In the genomic region with DNA sequence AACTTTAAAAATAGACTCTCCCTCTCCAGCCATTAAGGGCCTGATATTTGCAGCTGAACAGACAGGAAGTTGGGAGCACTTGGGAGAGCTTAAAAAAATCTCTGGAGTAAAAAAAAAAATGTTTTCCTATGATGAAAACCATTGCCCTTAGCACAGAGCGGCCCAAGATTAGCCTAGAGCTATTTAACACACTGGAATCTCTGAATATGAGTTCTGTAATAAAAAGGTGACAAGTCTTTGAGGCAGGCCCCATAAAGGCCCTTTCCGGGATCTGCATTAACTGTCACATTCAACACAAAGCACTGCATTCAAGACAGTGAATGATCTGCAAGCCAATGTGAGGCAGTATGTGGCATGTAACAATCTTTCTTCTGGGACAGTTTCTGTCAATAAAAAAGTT, we compare ENCODE assay signal across 1 cellular context.
TF ChIP-seq lines count a peak whose summit lies in the region.

No MANE protein-coding gene starts in this region.

TF ChIP-seq in WTC11, 78 proteins besides CTCF, POLR2A, EP300 and RAD21 (continued from another document):
- TF ChIP-seq, protein P1, sequence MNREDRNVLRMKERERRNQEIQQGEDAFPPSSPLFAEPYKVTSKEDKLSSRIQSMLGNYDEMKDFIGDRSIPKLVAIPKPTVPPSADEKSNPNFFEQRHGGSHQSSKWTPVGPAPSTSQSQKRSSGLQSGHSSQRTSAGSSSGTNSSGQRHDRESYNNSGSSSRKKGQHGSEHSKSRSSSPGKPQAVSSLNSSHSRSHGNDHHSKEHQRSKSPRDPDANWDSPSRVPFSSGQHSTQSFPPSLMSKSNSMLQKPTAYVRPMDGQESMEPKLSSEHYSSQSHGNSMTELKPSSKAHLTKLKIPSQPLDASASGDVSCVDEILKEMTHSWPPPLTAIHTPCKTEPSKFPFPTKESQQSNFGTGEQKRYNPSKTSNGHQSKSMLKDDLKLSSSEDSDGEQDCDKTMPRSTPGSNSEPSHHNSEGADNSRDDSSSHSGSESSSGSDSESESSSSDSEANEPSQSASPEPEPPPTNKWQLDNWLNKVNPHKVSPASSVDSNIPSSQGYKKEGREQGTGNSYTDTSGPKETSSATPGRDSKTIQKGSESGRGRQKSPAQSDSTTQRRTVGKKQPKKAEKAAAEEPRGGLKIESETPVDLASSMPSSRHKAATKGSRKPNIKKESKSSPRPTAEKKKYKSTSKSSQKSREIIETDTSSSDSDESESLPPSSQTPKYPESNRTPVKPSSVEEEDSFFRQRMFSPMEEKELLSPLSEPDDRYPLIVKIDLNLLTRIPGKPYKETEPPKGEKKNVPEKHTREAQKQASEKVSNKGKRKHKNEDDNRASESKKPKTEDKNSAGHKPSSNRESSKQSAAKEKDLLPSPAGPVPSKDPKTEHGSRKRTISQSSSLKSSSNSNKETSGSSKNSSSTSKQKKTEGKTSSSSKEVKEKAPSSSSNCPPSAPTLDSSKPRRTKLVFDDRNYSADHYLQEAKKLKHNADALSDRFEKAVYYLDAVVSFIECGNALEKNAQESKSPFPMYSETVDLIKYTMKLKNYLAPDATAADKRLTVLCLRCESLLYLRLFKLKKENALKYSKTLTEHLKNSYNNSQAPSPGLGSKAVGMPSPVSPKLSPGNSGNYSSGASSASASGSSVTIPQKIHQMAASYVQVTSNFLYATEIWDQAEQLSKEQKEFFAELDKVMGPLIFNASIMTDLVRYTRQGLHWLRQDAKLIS (CRISPR knock-in tag; IDR thresholded peaks at IDR 0.05; ENCODE audit: borderline replicate concordance) = no peak
- no peak for TF ChIP-seq SOX15 (CRISPR knock-in tag; IDR thresholded peaks at IDR 0.05)
- TF ChIP-seq, protein P2, sequence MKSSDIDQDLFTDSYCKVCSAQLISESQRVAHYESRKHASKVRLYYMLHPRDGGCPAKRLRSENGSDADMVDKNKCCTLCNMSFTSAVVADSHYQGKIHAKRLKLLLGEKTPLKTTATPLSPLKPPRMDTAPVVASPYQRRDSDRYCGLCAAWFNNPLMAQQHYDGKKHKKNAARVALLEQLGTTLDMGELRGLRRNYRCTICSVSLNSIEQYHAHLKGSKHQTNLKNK (CRISPR knock-in tag; IDR thresholded peaks at IDR 0.05) = no peak
- no peak for TF ChIP-seq NR3C1 (CRISPR knock-in tag; conservative IDR thresholded peaks at IDR 0.05; ENCODE audit: low read depth)
- TF ChIP-seq, protein P3, sequence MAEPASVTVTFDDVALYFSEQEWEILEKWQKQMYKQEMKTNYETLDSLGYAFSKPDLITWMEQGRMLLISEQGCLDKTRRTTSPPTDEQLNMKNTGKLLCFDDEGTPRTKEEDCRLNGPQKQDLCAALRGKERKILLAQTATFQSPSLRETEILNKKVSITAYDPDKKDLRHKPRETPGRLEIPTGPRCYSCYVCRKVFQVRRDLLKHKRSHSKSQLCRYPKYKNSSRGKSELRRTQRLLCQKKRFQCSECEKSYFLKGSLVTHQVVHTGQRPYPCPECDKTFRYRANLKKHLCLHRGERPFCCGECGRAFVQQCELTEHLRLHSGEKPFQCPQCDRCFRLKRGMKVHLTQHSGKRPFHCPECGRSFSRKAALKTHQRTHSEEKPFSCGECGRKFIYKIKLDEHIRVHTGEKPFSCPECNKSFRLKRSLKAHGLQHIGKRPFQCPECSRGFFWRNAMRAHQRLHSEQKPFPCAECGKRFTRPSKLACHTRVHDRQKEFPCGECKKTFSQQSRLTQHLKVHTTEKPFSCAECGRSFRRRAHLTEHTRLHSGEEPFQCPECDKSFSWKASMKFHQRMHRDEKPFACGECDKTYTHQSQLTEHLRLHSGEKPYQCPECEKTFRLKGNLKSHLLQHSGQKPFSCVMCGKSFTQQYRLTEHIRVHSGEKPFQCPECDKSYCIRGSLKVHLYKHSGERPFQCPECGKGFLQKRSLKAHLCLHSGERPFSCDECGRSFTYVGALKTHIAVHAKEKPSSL (CRISPR knock-in tag; conservative IDR thresholded peaks at IDR 0.05) = no peak
- TF ChIP-seq, protein P4, sequence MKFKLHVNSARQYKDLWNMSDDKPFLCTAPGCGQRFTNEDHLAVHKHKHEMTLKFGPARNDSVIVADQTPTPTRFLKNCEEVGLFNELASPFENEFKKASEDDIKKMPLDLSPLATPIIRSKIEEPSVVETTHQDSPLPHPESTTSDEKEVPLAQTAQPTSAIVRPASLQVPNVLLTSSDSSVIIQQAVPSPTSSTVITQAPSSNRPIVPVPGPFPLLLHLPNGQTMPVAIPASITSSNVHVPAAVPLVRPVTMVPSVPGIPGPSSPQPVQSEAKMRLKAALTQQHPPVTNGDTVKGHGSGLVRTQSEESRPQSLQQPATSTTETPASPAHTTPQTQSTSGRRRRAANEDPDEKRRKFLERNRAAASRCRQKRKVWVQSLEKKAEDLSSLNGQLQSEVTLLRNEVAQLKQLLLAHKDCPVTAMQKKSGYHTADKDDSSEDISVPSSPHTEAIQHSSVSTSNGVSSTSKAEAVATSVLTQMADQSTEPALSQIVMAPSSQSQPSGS (CRISPR knock-in tag; IDR thresholded peaks at IDR 0.05; ENCODE audit: borderline replicate concordance, low read depth) = no peak
- TF ChIP-seq ZNF121 (CRISPR knock-in tag; IDR thresholded peaks at IDR 0.05) = no peak
- no peak for TF ChIP-seq GABPB1 (CRISPR knock-in tag; IDR thresholded peaks at IDR 0.05)
- no peak for TF ChIP-seq JUN (CRISPR knock-in tag; IDR thresholded peaks at IDR 0.05)
